Comparison of ENCODE assay signal across 1 cellular context in genomic region chr11:1303973-1304372, GRCh38.
TF ChIP-seq lines count a peak whose summit lies in the region.

No MANE protein-coding gene starts in this region.

TF ChIP-seq in HepG2, 621 proteins besides CTCF, POLR2A, EP300 and RAD21 (continued from another document):
- TF ChIP-seq SP5 (CRISPR knock-in tag; IDR thresholded peaks at IDR 0.05; ENCODE audit: borderline replicate concordance, low read depth) (no peak), CHD4 (IDR thresholded peaks at IDR 0.05; ENCODE audit: borderline replicate concordance, low read length) (peak; percentile 81; the same call in 1 of the 2 replicates), AKAP8 (CRISPR knock-in tag; IDR thresholded peaks at IDR 0.05) (no peak), ZNF724P (CRISPR knock-in tag; IDR thresholded peaks at IDR 0.05; ENCODE audit: borderline replicate concordance) (peak; percentile 66; the same call in 1 of the 2 replicates), MTA1 (CRISPR knock-in tag; IDR thresholded peaks at IDR 0.05; ENCODE audit: borderline replicate concordance) (peak; percentile 10; the same call in 1 of the 2 replicates), SNRNP70 (IDR thresholded peaks at IDR 0.05; ENCODE audit: low read depth, low read length) (no peak), ZNF350 (CRISPR knock-in tag; IDR thresholded peaks at IDR 0.05; ENCODE audit: borderline replicate concordance, low read depth) (no peak), ZXDC (CRISPR knock-in tag; IDR thresholded peaks at IDR 0.05) (no peak), NFKB2 (CRISPR knock-in tag; IDR thresholded peaks at IDR 0.05; ENCODE audit: borderline replicate concordance) (0 out of 2 replicates have a peak, but pooled peaks have one; percentile 19), DNMT1 (CRISPR knock-in tag; IDR thresholded peaks at IDR 0.05) (no peak), HES4 (CRISPR knock-in tag; IDR thresholded peaks at IDR 0.05; ENCODE audit: borderline replicate concordance) (no peak), SALL1 (CRISPR knock-in tag; IDR thresholded peaks at IDR 0.05) (no peak), ZNF782 (CRISPR knock-in tag; IDR thresholded peaks at IDR 0.05; ENCODE audit: borderline replicate concordance) (no peak), ZNF296 (CRISPR knock-in tag; conservative IDR thresholded peaks at IDR 0.05) (no peak; the same call in 1 of the 2 replicates), DPF2 (CRISPR knock-in tag; IDR thresholded peaks at IDR 0.05; ENCODE audit: borderline replicate concordance, low read depth) (no peak), KDM5B (CRISPR knock-in tag; IDR thresholded peaks at IDR 0.05; ENCODE audit: borderline replicate concordance) (0 out of 2 replicates have a peak, but pooled peaks have one; percentile 13), ATF7-NPFF (CRISPR knock-in tag; IDR thresholded peaks at IDR 0.05; ENCODE audit: low read depth) (0 out of 2 replicates have a peak, but pooled peaks have one; percentile 36), HNF4G (IDR thresholded peaks at IDR 0.05; ENCODE audit: borderline replicate concordance, low read depth, low read length) (no peak), HNF4G (CRISPR knock-in tag; IDR thresholded peaks at IDR 0.05; ENCODE audit: borderline replicate concordance, low read depth) (no peak), ZNF510 (CRISPR knock-in tag; IDR thresholded peaks at IDR 0.05; ENCODE audit: low read depth) (no peak), JUN (CRISPR knock-in tag; IDR thresholded peaks at IDR 0.05) (no peak), ZBTB7A (CRISPR knock-in tag; IDR thresholded peaks at IDR 0.05) (no peak), PTBP1 (IDR thresholded peaks at IDR 0.05; ENCODE audit: low read depth, low read length, poor library complexity, severe bottlenecking) (no peak), POGK (CRISPR knock-in tag; conservative IDR thresholded peaks at IDR 0.05) (0 out of 2 replicates have a peak, but pooled peaks have one; percentile 37), HNRNPL (IDR thresholded peaks at IDR 0.05; ENCODE audit: low read depth, low read length) (no peak), ARNT2 (CRISPR knock-in tag; IDR thresholded peaks at IDR 0.05; ENCODE audit: low read depth) (peak; percentile 65; the same call in 1 of the 2 replicates), SOX13 (IDR thresholded peaks at IDR 0.05) (no peak), SOX13 (CRISPR knock-in tag; conservative IDR thresholded peaks at IDR 0.05 in 1 of 2, IDR thresholded peaks at IDR 0.05 in 1 of 2) (no peak), ZNF567 (CRISPR knock-in tag; IDR thresholded peaks at IDR 0.05; ENCODE audit: borderline replicate concordance) (no peak)
- TF ChIP-seq, protein P1, sequence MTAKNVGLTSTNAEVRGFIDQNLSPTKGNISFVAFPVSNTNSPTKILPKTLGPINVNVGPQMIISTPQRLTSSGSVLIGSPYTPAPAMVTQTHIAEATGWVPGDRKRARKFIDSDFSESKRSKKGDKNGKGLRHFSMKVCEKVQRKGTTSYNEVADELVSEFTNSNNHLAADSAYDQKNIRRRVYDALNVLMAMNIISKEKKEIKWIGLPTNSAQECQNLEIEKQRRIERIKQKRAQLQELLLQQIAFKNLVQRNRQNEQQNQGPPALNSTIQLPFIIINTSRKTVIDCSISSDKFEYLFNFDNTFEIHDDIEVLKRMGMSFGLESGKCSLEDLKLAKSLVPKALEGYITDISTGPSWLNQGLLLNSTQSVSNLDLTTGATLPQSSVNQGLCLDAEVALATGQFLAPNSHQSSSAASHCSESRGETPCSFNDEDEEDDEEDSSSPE (CRISPR knock-in tag; IDR thresholded peaks at IDR 0.05) = no peak
- TF ChIP-seq, protein P2, sequence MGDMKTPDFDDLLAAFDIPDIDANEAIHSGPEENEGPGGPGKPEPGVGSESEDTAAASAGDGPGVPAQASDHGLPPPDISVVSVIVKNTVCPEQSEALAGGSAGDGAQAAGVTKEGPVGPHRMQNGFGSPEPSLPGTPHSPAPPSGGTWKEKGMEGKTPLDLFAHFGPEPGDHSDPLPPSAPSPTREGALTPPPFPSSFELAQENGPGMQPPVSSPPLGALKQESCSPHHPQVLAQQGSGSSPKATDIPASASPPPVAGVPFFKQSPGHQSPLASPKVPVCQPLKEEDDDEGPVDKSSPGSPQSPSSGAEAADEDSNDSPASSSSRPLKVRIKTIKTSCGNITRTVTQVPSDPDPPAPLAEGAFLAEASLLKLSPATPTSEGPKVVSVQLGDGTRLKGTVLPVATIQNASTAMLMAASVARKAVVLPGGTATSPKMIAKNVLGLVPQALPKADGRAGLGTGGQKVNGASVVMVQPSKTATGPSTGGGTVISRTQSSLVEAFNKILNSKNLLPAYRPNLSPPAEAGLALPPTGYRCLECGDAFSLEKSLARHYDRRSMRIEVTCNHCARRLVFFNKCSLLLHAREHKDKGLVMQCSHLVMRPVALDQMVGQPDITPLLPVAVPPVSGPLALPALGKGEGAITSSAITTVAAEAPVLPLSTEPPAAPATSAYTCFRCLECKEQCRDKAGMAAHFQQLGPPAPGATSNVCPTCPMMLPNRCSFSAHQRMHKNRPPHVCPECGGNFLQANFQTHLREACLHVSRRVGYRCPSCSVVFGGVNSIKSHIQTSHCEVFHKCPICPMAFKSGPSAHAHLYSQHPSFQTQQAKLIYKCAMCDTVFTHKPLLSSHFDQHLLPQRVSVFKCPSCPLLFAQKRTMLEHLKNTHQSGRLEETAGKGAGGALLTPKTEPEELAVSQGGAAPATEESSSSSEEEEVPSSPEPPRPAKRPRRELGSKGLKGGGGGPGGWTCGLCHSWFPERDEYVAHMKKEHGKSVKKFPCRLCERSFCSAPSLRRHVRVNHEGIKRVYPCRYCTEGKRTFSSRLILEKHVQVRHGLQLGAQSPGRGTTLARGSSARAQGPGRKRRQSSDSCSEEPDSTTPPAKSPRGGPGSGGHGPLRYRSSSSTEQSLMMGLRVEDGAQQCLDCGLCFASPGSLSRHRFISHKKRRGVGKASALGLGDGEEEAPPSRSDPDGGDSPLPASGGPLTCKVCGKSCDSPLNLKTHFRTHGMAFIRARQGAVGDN (CRISPR knock-in tag; IDR thresholded peaks at IDR 0.05) = peak; percentile 71; the same call in 1 of the 2 replicates
- TF ChIP-seq, protein P3, sequence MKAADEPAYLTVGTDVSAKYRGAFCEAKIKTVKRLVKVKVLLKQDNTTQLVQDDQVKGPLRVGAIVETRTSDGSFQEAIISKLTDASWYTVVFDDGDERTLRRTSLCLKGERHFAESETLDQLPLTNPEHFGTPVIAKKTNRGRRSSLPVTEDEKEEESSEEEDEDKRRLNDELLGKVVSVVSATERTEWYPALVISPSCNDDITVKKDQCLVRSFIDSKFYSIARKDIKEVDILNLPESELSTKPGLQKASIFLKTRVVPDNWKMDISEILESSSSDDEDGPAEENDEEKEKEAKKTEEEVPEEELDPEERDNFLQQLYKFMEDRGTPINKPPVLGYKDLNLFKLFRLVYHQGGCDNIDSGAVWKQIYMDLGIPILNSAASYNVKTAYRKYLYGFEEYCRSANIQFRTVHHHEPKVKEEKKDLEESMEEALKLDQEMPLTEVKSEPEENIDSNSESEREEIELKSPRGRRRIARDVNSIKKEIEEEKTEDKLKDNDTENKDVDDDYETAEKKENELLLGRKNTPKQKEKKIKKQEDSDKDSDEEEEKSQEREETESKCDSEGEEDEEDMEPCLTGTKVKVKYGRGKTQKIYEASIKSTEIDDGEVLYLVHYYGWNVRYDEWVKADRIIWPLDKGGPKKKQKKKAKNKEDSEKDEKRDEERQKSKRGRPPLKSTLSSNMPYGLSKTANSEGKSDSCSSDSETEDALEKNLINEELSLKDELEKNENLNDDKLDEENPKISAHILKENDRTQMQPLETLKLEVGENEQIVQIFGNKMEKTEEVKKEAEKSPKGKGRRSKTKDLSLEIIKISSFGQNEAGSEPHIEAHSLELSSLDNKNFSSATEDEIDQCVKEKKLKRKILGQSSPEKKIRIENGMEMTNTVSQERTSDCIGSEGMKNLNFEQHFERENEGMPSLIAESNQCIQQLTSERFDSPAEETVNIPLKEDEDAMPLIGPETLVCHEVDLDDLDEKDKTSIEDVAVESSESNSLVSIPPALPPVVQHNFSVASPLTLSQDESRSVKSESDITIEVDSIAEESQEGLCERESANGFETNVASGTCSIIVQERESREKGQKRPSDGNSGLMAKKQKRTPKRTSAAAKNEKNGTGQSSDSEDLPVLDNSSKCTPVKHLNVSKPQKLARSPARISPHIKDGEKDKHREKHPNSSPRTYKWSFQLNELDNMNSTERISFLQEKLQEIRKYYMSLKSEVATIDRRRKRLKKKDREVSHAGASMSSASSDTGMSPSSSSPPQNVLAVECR (CRISPR knock-in tag; IDR thresholded peaks at IDR 0.05; ENCODE audit: borderline replicate concordance) = 0 out of 2 replicates have a peak, but pooled peaks have one; percentile 23
- TF ChIP-seq, protein P4, sequence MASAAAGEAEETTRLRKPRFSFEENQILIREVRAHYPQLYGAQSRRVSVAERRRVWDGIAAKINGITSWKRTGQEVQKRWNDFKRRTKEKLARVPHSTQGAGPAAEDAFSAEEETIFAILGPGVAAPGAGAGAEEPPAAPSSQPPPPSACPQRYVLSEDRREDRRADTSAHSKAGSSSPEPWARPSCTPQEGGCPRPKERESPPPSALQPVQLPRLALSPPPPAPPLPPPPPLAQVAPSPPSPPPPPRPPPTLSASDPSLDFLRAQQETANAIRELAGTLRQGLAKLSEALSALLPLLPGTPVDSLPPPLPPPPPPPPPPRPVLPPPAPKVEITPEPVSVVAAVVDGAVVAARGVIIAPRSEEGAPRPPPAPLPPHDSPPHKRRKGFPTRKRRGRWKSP (CRISPR knock-in tag; IDR thresholded peaks at IDR 0.05) = no peak
